27 cellular contexts compared by ENCODE assay signal in the genomic region with DNA sequence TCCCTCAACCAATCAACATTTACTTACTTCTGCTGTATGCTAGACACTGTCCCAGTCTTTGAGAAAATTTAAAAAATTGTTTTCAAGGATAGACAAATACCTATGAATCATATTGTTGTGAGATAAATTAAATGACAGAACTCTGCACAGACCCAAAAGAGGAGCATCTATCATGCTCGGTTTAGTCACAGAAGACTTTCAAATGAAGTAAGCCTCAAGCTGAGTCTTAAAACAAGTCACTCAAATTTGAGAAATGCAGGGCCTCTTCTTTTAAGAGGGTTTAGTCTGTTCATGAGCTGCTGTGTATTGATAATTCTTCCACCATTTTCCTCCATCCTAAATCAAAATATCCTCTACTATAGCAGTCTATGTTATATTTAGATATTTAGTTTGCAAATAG. TPM values are rescaled to one million over a fixed set of nuclear protein-coding genes. Genes with fewer than 3 reads are reported as not detected.
"Had no signal": no experiment of that assay in that cellular context is flagged by ENCODE, and none has a peak within 500 bp of the region (broad histone marks: within the 10 kb centered on the region; RNA-seq: fewer than 3 reads in every experiment).

No MANE protein-coding gene starts in this region.

- ATAC-seq: Right ventricle myocardium inferior, SK-N-SH treated with all-trans-retinoic acid at 6 μM for 48 hours had no signal

- H3K4me2 ChIP-seq: PC-9 had no signal

- H3K27me3 ChIP-seq: Peyer's patch, SJCRH30 had no signal

- H2AFZ ChIP-seq: PC-9 had no signal

- DNase-seq: IMR-90; Karpas-422; KG1; NCI-H1048; NCI-H1105; NCI-H1417; NCI-H1436 treated with DMSO at 0.1 percent for 48 hours; NCI-H1694 treated with DMSO at 0.1 percent for 48 hours; NCI-H1930; NCI-H2081; NCI-H2107; NCI-H2227 treated with DMSO at 0.1 percent for 48 hours; NCI-H446; NCI-H510A; NCI-H524 treated with DMSO at 0.1 percent for 48 hours; NCI-H69; NCI-H774; NK-92 treated with Interleukin-12 subunit alpha and Interleukin-12 subunit beta, amount 100 ng/mL, for 24 hours; OCI-M1; PC-9; Peyer's patch; SHP77 treated with DMSO at 0.1 percent for 48 hours; SJCRH30; T-helper 1 cell had no signal

- H3K4me1 ChIP-seq: Peyer's patch, SJCRH30 had no signal

- H3K36me3 ChIP-seq: Peyer's patch, SJCRH30 had no signal

- H3K27ac ChIP-seq: PC-9, Peyer's patch, SJCRH30 had no signal

- H3K4me3 ChIP-seq: PC-9, Peyer's patch, SJCRH30 had no signal

- H3K9me3 ChIP-seq: Peyer's patch, SJCRH30 had no signal

RNA-seq across cellular contexts. Expression of a gene that starts 24.4 kb away (rescaled TPM):
- total RNA-seq: M059J, SJCRH30 had no signal
